Comparison of ENCODE assay signal across 10 cellular contexts in the genomic region with DNA sequence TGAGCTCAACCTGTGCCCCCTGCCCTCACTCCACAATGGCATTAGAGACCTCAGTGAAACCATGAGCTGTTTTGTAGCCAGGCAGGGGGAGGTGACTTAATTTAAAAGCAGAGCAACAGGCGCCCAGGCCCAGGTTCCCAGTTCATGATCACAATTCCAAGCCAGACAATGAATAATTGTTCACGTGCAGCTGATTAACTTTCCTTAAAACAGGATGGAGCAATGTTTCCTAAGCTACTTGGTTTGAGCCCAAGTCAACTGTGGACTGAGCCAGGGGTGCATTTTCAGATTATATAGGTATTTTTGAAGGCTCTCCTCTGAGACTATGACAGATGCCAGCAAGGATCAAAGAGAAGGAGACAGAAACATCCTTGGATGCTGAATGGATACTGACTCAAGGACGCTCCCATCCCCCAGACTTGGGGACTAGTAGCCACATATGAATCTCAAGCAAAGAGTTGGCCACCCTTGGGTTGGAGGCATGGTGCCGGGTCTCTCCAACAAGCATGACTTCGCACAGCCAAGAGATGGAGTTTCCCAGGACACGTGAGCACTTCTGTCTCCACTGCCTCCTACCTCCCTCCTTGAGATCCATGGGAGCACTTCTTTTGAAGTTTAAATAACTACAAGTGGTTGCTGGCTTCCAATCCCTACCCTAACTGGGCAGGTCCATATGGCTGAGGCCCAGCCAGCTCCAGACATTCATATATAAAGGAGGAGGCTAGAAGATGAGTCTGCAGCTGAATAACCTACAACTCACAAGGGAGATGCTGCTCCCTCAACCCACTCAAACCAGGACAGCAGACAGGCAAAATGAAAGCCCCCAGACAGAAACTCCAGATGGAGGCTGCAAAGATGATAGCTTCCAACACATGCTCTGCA. TPM values are rescaled to one million over a fixed set of nuclear protein-coding genes. Genes with fewer than 3 reads are reported as not detected.
DNase-seq lines count a peak whose midpoint lies in the region; ATAC-seq and TF ChIP-seq lines count a peak whose summit lies in the region.
"Had no signal": no experiment of that assay in that cellular context is flagged by ENCODE, and none has a peak within 500 bp of the region (broad histone marks: within the 10 kb centered on the region; RNA-seq: fewer than 3 reads in every experiment).

No MANE protein-coding gene starts in this region.

- H3K9me3 ChIP-seq in left lung (no peaks in the 10 kb centered on the region), suprapubic skin (no peaks in the 10 kb centered on the region)

- no peak overlapping the region for H3K4me3 Mint-ChIP-seq in activated CD4-positive, alpha-beta T cell treated with anti-CD3 and anti-CD28 coated beads, Interleukin-2, amount 10 ng/mL, durations not matched to agents 24 days and 14 days
- H3K4me3 Mint-ChIP-seq in activated T-helper 17 cell treated with anti-CD3 and anti-CD28 coated beads, Interleukin-2, amount 50 U/mL, for 72 hours, result peak overlapping the region; percentile 29

- H3K27ac ChIP-seq in left lung, result peak overlapping the region; percentile 47 to 55
- peak overlapping the region; percentile 73 for H3K27ac ChIP-seq in suprapubic skin

- peaks cover 57% of the 10 kb centered on the region for H3K36me3 Mint-ChIP-seq in activated CD4-positive, alpha-beta T cell treated with anti-CD3 and anti-CD28 coated beads, Interleukin-2, amount 10 ng/mL, durations not matched to agents 24 days and 14 days (ENCODE audit: low read depth)
- peaks cover 82% of the 10 kb centered on the region for H3K36me3 Mint-ChIP-seq in activated T-helper 17 cell treated with anti-CD3 and anti-CD28 coated beads, Interleukin-2, amount 50 U/mL, for 72 hours (ENCODE audit: low read depth)

- TF ChIP-seq CTCF in left lung (IDR thresholded peaks at IDR 0.05) (no peak), suprapubic skin (IDR thresholded peaks at IDR 0.05) (no peak)

- H3K4me1 ChIP-seq in left lung, result peaks cover 80 to 97% of the 10 kb centered on the region in 2 donors
- H3K4me1 ChIP-seq in suprapubic skin, result peaks cover 94% of the 10 kb centered on the region

- no peaks in the 10 kb centered on the region for H3K27me3 Mint-ChIP-seq in activated CD4-positive, alpha-beta T cell treated with anti-CD3 and anti-CD28 coated beads, Interleukin-2, amount 10 ng/mL, durations not matched to agents 24 days and 14 days
- H3K27me3 Mint-ChIP-seq in activated T-helper 17 cell treated with anti-CD3 and anti-CD28 coated beads, Interleukin-2, amount 50 U/mL, for 72 hours, result no peaks in the 10 kb centered on the region

- intact Hi-C loops in activated CD4-positive, alpha-beta T cell treated with anti-CD3 and anti-CD28 coated beads, Interleukin-2, amount 10 ng/mL, durations not matched to agents 24 days and 14 days (cut with micrococcal nuclease), result no loop called here
- intact Hi-C loops in left lung (cut with DNase I), result no loop called here

- WGBS in suprapubic skin, result 62% methylated on average over 6 of the region's 6 CpGs

- no peaks in the 10 kb centered on the region for H3K9me3 Mint-ChIP-seq in activated CD4-positive, alpha-beta T cell treated with anti-CD3 and anti-CD28 coated beads, Interleukin-2, amount 10 ng/mL, durations not matched to agents 24 days and 14 days
- no peaks in the 10 kb centered on the region for H3K9me3 Mint-ChIP-seq in activated T-helper 17 cell treated with anti-CD3 and anti-CD28 coated beads, Interleukin-2, amount 50 U/mL, for 72 hours

- no peaks in the 10 kb centered on the region for H3K27me3 ChIP-seq in left lung
- H3K27me3 ChIP-seq in suprapubic skin, result no peaks in the 10 kb centered on the region

- H3K27ac Mint-ChIP-seq in activated CD4-positive, alpha-beta T cell treated with anti-CD3 and anti-CD28 coated beads, Interleukin-2, amount 10 ng/mL, durations not matched to agents 24 days and 14 days, result peak overlapping the region; percentile 63
- H3K27ac Mint-ChIP-seq in activated T-helper 17 cell treated with anti-CD3 and anti-CD28 coated beads, Interleukin-2, amount 50 U/mL, for 72 hours, result peak overlapping the region; percentile 48

- H3K36me3 ChIP-seq in left lung, result peaks cover 2 to 31% of the 10 kb centered on the region in 2 donors
- peaks cover 6% of the 10 kb centered on the region for H3K36me3 ChIP-seq in suprapubic skin

- H3K4me3 ChIP-seq in left lung (peak overlapping the region in 1 of 2 donors; percentile 21), suprapubic skin (peak overlapping the region; percentile 34)

- TF ChIP-seq POLR2A in suprapubic skin (IDR thresholded peaks at IDR 0.05), result no peak

- no peak for DNase-seq in activated CD4-positive, alpha-beta T cell treated with anti-CD3 and anti-CD28 coated beads, Interleukin-2, amount 10 ng/mL, durations not matched to agents 24 days and 14 days
- no peak for DNase-seq in activated CD4-positive, alpha-beta T cell treated with anti-CD3 and anti-CD28 coated beads for 4 hours
- DNase-seq in left lung, result no peak
- no peak for DNase-seq in suprapubic skin (ENCODE audit: low spot score in 2 of 2)
- no peak for DNase-seq in NCI-H69 (lab: John Stamatoyannopoulos, UW)
- DNase-seq: Karpas-422, NCI-H524 treated with DMSO at 0.1 percent for 48 hours had no signal

- ATAC-seq in activated T-helper 17 cell treated with anti-CD3 and anti-CD28 coated beads, Interleukin-2, amount 50 U/mL, for 72 hours (replicated peaks), result no peak
- ATAC-seq in left lung, result peak; percentile 50
- no peak for ATAC-seq in GM19023 (IDR thresholded peaks at IDR 0.05; ENCODE audit: unreplicated experiment)
- no peak for ATAC-seq in HG03045 (IDR thresholded peaks at IDR 0.05; ENCODE audit: unreplicated experiment)

- no peak for TF ChIP-seq EP300 in suprapubic skin (IDR thresholded peaks at IDR 0.05)

- H3K4me1 Mint-ChIP-seq in activated CD4-positive, alpha-beta T cell treated with anti-CD3 and anti-CD28 coated beads, Interleukin-2, amount 10 ng/mL, durations not matched to agents 24 days and 14 days, result peaks cover 84% of the 10 kb centered on the region
- H3K4me1 Mint-ChIP-seq in activated T-helper 17 cell treated with anti-CD3 and anti-CD28 coated beads, Interleukin-2, amount 50 U/mL, for 72 hours, result peaks cover 58% of the 10 kb centered on the region

RNA-seq across cellular contexts. Expression of gene SMAD7, which starts 12.7 kb away (rescaled TPM):
- total RNA-seq in activated CD4-positive, alpha-beta T cell treated with anti-CD3 and anti-CD28 coated beads, Interleukin-2, amount 10 ng/mL, durations not matched to agents 24 days and 14 days, result 21.8 and 22.4 TPM in 2 replicates
- total RNA-seq in activated T-helper 17 cell treated with anti-CD3 and anti-CD28 coated beads, Interleukin-2, amount 50 U/mL, for 72 hours, result 10 to 100 TPM; 23.4 to 40.7 TPM
- total RNA-seq in left lung, result 10 to 100 TPM; 43.3 to 46.3 TPM
- 10 to 100 TPM; 19.7 to 41.6 (median 27.8) TPM for total RNA-seq in suprapubic skin
